Comparison of ENCODE assay signal across 16 cellular contexts in the genomic region with DNA sequence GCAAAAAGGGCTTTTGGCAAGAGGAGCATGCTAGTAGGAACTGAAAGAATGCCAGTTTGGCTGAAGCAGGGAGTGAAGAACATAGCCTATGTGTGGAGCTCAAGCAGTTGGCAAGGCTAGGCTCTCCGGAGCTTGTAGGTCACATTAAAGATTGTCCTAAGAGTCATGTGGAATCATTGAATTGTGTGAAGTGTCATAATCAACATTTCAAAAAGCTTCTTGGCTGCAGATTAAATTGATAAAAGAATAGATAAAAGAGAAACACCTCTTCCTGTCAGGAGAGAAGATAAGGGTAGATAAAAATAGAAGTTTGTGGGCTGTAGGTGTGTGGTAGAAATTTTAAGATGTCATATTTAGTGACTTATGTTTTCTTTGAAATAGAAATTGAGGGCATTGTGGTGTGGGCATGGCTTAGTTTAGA. TPM values are rescaled to one million over a fixed set of nuclear protein-coding genes. Genes with fewer than 3 reads are reported as not detected.
A peak's percentile ranks its signal among the peaks of the same experiment; 100 is the strongest.
DNase-seq lines count a peak whose midpoint lies in the region; ATAC-seq and TF ChIP-seq lines count a peak whose summit lies in the region.
"Had no signal": no experiment of that assay in that cellular context is flagged by ENCODE, and none has a peak within 500 bp of the region (broad histone marks: within the 10 kb centered on the region; RNA-seq: fewer than 3 reads in every experiment).

No MANE protein-coding gene starts in this region.

- H3K4me1 ChIP-seq in GM23338 (ENCODE audit: insufficient read depth) (no peaks in the 10 kb centered on the region), mesendoderm (ENCODE audit: control insufficient read depth, low read depth, low read length) (no peaks in the 10 kb centered on the region)
- H3K4me1 ChIP-seq: testis had no signal

- TF ChIP-seq CTCF in GM23338 (conservative IDR thresholded peaks at IDR 0.05; ENCODE audit: low read depth in 2 of 2) = no peak

- H3K36me3 ChIP-seq in GM23338 (ENCODE audit: insufficient read depth) (no peaks in the 10 kb centered on the region), mesendoderm (ENCODE audit: control insufficient read depth, insufficient read depth, low read length) (no peaks in the 10 kb centered on the region)
- H3K36me3 ChIP-seq: ovary had no signal

- H3K56ac ChIP-seq in mesendoderm (ENCODE audit: low read length) = no peak overlapping the region

- peak overlapping the region; percentile 3 for H3K4me3 Mint-ChIP-seq in activated CD4-positive, alpha-beta T cell treated with anti-CD3 and anti-CD28 coated beads, Interleukin-2, amount 10 ng/mL, durations not matched to agents 7 days and 5 days
- no peak overlapping the region for H3K4me3 Mint-ChIP-seq in GM23338

- peak; percentile 27 for DNase-seq in activated CD4-positive, alpha-beta T cell treated with anti-CD3 and anti-CD28 coated beads, Interleukin-2, amount 10 ng/mL, durations not matched to agents 7 days and 5 days
- DNase-seq in activated CD4-positive, alpha-beta T cell treated with anti-CD3 and anti-CD28 coated beads for 1 hour = no peak
- DNase-seq in GM23338 (ENCODE audit: low spot score) = no peak
- DNase-seq in astrocyte of the hippocampus (ENCODE audit: low read depth, low spot score) = peak; percentile 11
- DNase-seq in mesendoderm = peak; percentile 48
- no peak for DNase-seq in NCI-H2227 treated with DMSO at 0.1 percent for 48 hours (lab: John Stamatoyannopoulos, UW)
- DNase-seq: activated CD8-positive, alpha-beta memory T cell treated with anti-CD3 and anti-CD28 coated beads, Interleukin-2, amount 50 U/mL, for 48 hours; anterior cingulate cortex; midbrain; NCI-H1694; NCI-H748 treated with DMSO at 0.1 percent for 48 hours; ovary; stimulated activated CD4-positive, alpha-beta T cell treated with anti-CD3 and anti-CD28 coated beads, Interleukin-12 subunit alpha, Interleukin-12 subunit beta, amount 100 ng/mL, for 4 hours; testis had no signal

- no peak overlapping the region for H2AK5ac ChIP-seq in mesendoderm (ENCODE audit: low read length)

- no peak overlapping the region for H2BK120ac ChIP-seq in mesendoderm (ENCODE audit: low read depth, low read length)

- no peaks in the 10 kb centered on the region for H3K79me1 ChIP-seq in mesendoderm (ENCODE audit: low read length)

- no peak overlapping the region for H3K18ac ChIP-seq in mesendoderm (ENCODE audit: low read length)

- peaks cover 9% of the 10 kb centered on the region; the same call in 1 of the 2 replicates for H4K20me1 ChIP-seq in GM23338 (replicated peaks; ENCODE audit: insufficient read depth)

- no peak overlapping the region for H4K5ac ChIP-seq in mesendoderm (ENCODE audit: low read length)

- H3K9me3 Mint-ChIP-seq in activated CD4-positive, alpha-beta T cell treated with anti-CD3 and anti-CD28 coated beads, Interleukin-2, amount 10 ng/mL, durations not matched to agents 7 days and 5 days = no peaks in the 10 kb centered on the region
- H3K9me3 Mint-ChIP-seq in GM23338 = no peaks in the 10 kb centered on the region

- no peaks in the 10 kb centered on the region for H3K27me3 ChIP-seq in GM23338 (ENCODE audit: insufficient read depth)
- no peaks in the 10 kb centered on the region for H3K27me3 ChIP-seq in mesendoderm (ENCODE audit: insufficient read depth, low read length, poor library complexity)
- H3K27me3 ChIP-seq: ovary, testis had no signal

- H3K9ac ChIP-seq in mesendoderm (ENCODE audit: low read length) = no peak overlapping the region

- H3K9me2 ChIP-seq in GM23338 (ENCODE audit: insufficient read depth) = no peaks in the 10 kb centered on the region

- peaks cover 9% of the 10 kb centered on the region for H3K36me3 Mint-ChIP-seq in activated CD4-positive, alpha-beta T cell treated with anti-CD3 and anti-CD28 coated beads, Interleukin-2, amount 10 ng/mL, durations not matched to agents 7 days and 5 days (ENCODE audit: low read depth)
- peaks cover 4% of the 10 kb centered on the region; the same call in 2 of the 3 replicates for H3K36me3 Mint-ChIP-seq in GM23338 (ENCODE audit: low read depth)

- peak; percentile 21 for ATAC-seq in GM23338
- ATAC-seq in HG02623 (IDR thresholded peaks at IDR 0.05; ENCODE audit: unreplicated experiment) = no peak
- ATAC-seq in GM21526 (IDR thresholded peaks at IDR 0.05; ENCODE audit: low FRiP score, unreplicated experiment) = no peak

- H3K27ac ChIP-seq in GM23338 (ENCODE audit: low read depth) (no peak overlapping the region; the same call in 1 of the 2 replicates), mesendoderm (ENCODE audit: low read depth, low read length) (no peak overlapping the region)
- H3K27ac ChIP-seq: ovary, testis had no signal

- H3F3A ChIP-seq in GM23338 (replicated peaks; ENCODE audit: low read depth) = no peaks in the 10 kb centered on the region

- H3K27ac Mint-ChIP-seq in activated CD4-positive, alpha-beta T cell treated with anti-CD3 and anti-CD28 coated beads, Interleukin-2, amount 10 ng/mL, durations not matched to agents 7 days and 5 days = peak overlapping the region; percentile 55
- H3K27ac Mint-ChIP-seq in GM23338 = no peak overlapping the region

- H3K79me2 ChIP-seq in GM23338 (replicated peaks; ENCODE audit: insufficient read depth) = no peaks in the 10 kb centered on the region
- H3K79me2 ChIP-seq in mesendoderm (ENCODE audit: control insufficient read depth, insufficient read depth, low read length) = no peaks in the 10 kb centered on the region

- WGBS in mesendoderm (ENCODE audit: extremely low coverage, insufficient coverage, low lambda C conversion rate) = no CpG with 5 or more reads among the region's 1 CpG

- POLR2A ChIA-PET in activated CD4-positive, alpha-beta T cell treated with anti-CD3 and anti-CD28 coated beads, Interleukin-2, amount 10 ng/mL, durations not matched to agents 7 days and 5 days (lab: Charles Lee) = no interaction called here

- H3K4ac ChIP-seq in mesendoderm (ENCODE audit: low read depth, low read length) = no peak overlapping the region

- H3K4me2 ChIP-seq in GM23338 = no peak overlapping the region
- H3K4me2 ChIP-seq in mesendoderm (ENCODE audit: low read length) = no peak overlapping the region

- no peak overlapping the region for H2BK5ac ChIP-seq in mesendoderm (ENCODE audit: low read length)

- no peaks in the 10 kb centered on the region for H3K27me3 Mint-ChIP-seq in activated CD4-positive, alpha-beta T cell treated with anti-CD3 and anti-CD28 coated beads, Interleukin-2, amount 10 ng/mL, durations not matched to agents 7 days and 5 days
- peaks cover 3% of the 10 kb centered on the region for H3K27me3 Mint-ChIP-seq in GM23338 (ENCODE audit: insufficient read depth, low read depth, poor library complexity)

- H3K4me1 Mint-ChIP-seq in activated CD4-positive, alpha-beta T cell treated with anti-CD3 and anti-CD28 coated beads, Interleukin-2, amount 10 ng/mL, durations not matched to agents 7 days and 5 days = peaks cover 22% of the 10 kb centered on the region
- H3K4me1 Mint-ChIP-seq in GM23338 = peaks cover 7% of the 10 kb centered on the region

- H2BK15ac ChIP-seq in mesendoderm (replicated peaks; ENCODE audit: low read depth) = no peak overlapping the region

- no peak overlapping the region for H3K23ac ChIP-seq in mesendoderm (ENCODE audit: low read length)

- no peak overlapping the region for H3K4me3 ChIP-seq in GM23338
- H3K4me3 ChIP-seq in mesendoderm (ENCODE audit: low read length) = no peak overlapping the region
- H3K4me3 ChIP-seq: ovary, testis had no signal

- no peak overlapping the region for H4K8ac ChIP-seq in mesendoderm (ENCODE audit: low read depth, low read length)

- CTCF ChIA-PET in activated CD4-positive, alpha-beta T cell treated with anti-CD3 and anti-CD28 coated beads, Interleukin-2, amount 10 ng/mL, durations not matched to agents 7 days and 5 days (lab: Charles Lee) = no interaction called here

- H2AFZ ChIP-seq in GM23338 = no peak overlapping the region

TF ChIP-seq in GM23338, 12 proteins besides CTCF, POLR2A, EP300 and RAD21 (continues in another document):
- TF ChIP-seq, protein P1, sequence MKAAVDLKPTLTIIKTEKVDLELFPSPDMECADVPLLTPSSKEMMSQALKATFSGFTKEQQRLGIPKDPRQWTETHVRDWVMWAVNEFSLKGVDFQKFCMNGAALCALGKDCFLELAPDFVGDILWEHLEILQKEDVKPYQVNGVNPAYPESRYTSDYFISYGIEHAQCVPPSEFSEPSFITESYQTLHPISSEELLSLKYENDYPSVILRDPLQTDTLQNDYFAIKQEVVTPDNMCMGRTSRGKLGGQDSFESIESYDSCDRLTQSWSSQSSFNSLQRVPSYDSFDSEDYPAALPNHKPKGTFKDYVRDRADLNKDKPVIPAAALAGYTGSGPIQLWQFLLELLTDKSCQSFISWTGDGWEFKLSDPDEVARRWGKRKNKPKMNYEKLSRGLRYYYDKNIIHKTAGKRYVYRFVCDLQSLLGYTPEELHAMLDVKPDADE (IDR thresholded peaks at IDR 0.05) = no peak
- TF ChIP-seq NANOG (IDR thresholded peaks at IDR 0.05; ENCODE audit: borderline replicate concordance) = no peak
- TF ChIP-seq CREB1 (CRISPR knock-in tag; IDR thresholded peaks at IDR 0.05; ENCODE audit: low read depth) = no peak

RNA-seq across cellular contexts. Expression of gene CPSF6, which starts 36.1 kb away (rescaled TPM):
- total RNA-seq in activated CD4-positive, alpha-beta T cell treated with anti-CD3 and anti-CD28 coated beads, Interleukin-2, amount 10 ng/mL, durations not matched to agents 7 days and 5 days = 10 to 100 TPM; 94.4 to 97.4 TPM
- total RNA-seq in GM23338 (2014; rRNA removed; shearing (Covaris generic)) = 80.7 and 85.9 TPM in 2 replicates
- polyA plus RNA-seq in GM23338 (2016; fragmentation: Nextera tagmentation; extraction: Ambion mirVana) = 115 and 136 TPM in 2 replicates
- 112 TPM for polyA plus RNA-seq in mesendoderm (2013, experiment 1 of 2)
- 113 TPM for polyA plus RNA-seq in mesendoderm (2013, experiment 2 of 2)

Comparison
In these comparisons a context has a peak if more than half of its experiments do, and no peak if none do; other contexts are left out.
1. DNase-seq: peak in activated CD4-positive, alpha-beta T cell treated with anti-CD3 and anti-CD28 coated beads, Interleukin-2, amount 10 ng/mL, durations not matched to agents 7 days and 5 days (single experiment), astrocyte of the hippocampus (single experiment) and mesendoderm (single experiment); none in activated CD4-positive, alpha-beta T cell treated with anti-CD3 and anti-CD28 coated beads for 1 hour (single experiment), GM23338 (single experiment) and NCI-H2227 treated with DMSO at 0.1 percent for 48 hours (single experiment).